18 cellular contexts compared by ENCODE assay signal in the genomic region with DNA sequence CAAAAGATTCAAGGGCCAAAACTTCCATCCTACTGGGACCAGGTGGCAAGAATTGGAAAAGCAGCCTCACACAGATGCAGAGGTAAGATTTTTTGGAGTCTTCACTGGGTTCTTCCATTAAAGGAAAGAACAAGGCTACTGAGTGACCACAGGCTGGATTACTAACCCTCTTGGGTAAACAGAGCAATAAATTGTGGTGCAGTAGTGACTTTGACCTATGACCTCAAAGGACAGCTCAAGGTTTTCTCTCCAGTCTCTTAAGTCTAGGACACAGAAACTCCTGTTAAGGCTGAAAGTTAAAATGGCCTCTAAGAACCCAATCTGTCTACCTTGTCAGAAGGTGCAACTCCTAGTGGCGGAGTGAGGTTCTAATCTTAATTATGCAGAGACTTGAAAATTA.
DNase-seq lines count a peak whose midpoint lies in the region; ATAC-seq and TF ChIP-seq lines count a peak whose summit lies in the region.
"Had no signal": no experiment of that assay in that cellular context is flagged by ENCODE, and none has a peak within 500 bp of the region (broad histone marks: within the 10 kb centered on the region; RNA-seq: fewer than 3 reads in every experiment).

No MANE protein-coding gene starts in this region.

- TF ChIP-seq POLR2A in spleen (IDR thresholded peaks at IDR 0.05) = no peak

- H3K9me3 Mint-ChIP-seq in WTC11 (peaks cover 6% of the 10 kb centered on the region; the same call in 1 of the 2 replicates), neural crest cell (peaks cover 4% of the 10 kb centered on the region), CD14-positive monocyte (peaks cover 0 to 3% (median 0%) of the 10 kb centered on the region in 7 donors)

- WGBS in spleen, 5 donors = 83 to 100% (median 91%) methylated on average over 1 of the region's 1 CpG

- ATAC-seq in WTC11 = peak; percentile 30; the same call in 1 of the 2 replicates

- H3K27me3 Mint-ChIP-seq in WTC11 (ENCODE audit: low read depth) (peaks cover 7% of the 10 kb centered on the region), neural crest cell (ENCODE audit: low read depth) (no peaks in the 10 kb centered on the region), CD14-positive monocyte (ENCODE audit: low read depth in 3 of 3) (peaks cover 0 to 3% (median 1%) of the 10 kb centered on the region in 3 donors)
- H3K27me3 Mint-ChIP-seq: B cell; CD4-positive, alpha-beta memory T cell had no signal

- peaks cover 12% of the 10 kb centered on the region for H3K36me3 Mint-ChIP-seq in WTC11
- no peaks in the 10 kb centered on the region for H3K36me3 Mint-ChIP-seq in neural crest cell (ENCODE audit: low read depth)
- H3K36me3 Mint-ChIP-seq in CD14-positive monocyte = no peaks in the 10 kb centered on the region
- H3K36me3 Mint-ChIP-seq: CD4-positive, alpha-beta memory T cell had no signal

- TF ChIP-seq CTCF in WTC11 (IDR thresholded peaks at IDR 0.05) (no peak), neural crest cell (conservative IDR thresholded peaks at IDR 0.05) (peak; percentile 22), spleen (IDR thresholded peaks at IDR 0.05 in 8 of 11, conservative IDR thresholded peaks at IDR 0.05 in 3 of 11) (no peak), CD14-positive monocyte (IDR thresholded peaks at IDR 0.05) (no peak)

- H3K36me3 ChIP-seq in spleen = no peaks in the 10 kb centered on the region

- H3K4me3 ChIP-seq in spleen = no peak overlapping the region

- H3K4me3 Mint-ChIP-seq in WTC11 (no peak overlapping the region), neural crest cell (no peak overlapping the region), CD14-positive monocyte (no peak overlapping the region)
- H3K4me3 Mint-ChIP-seq: B cell; CD4-positive, alpha-beta memory T cell; HFFc6 had no signal

- H3K4me1 Mint-ChIP-seq in WTC11 (peaks cover 28% of the 10 kb centered on the region), neural crest cell (no peaks in the 10 kb centered on the region), CD14-positive monocyte (no peaks in the 10 kb centered on the region)
- H3K4me1 Mint-ChIP-seq: B cell; CD4-positive, alpha-beta memory T cell had no signal

- H3K27me3 ChIP-seq in spleen (replicated peaks in 1 of 7) = no peaks in the 10 kb centered on the region

- intact Hi-C loops in spleen (cut with DNase I; ENCODE audit: low total_unique reads) = no loop called here
- intact Hi-C loops in CD14-positive monocyte (cut with micrococcal nuclease) = no loop called here

- peak; percentile 5 for DNase-seq in NCI-H82 (lab: John Stamatoyannopoulos, UW)
- no peak for DNase-seq in NCI-H82 treated with DMSO at 0.1 percent for 48 hours (lab: John Stamatoyannopoulos, UW; ENCODE audit: unreplicated experiment)
- peak; percentile 5 for DNase-seq in M059J (ENCODE audit: low read depth)
- no peak for DNase-seq in WTC11 (ENCODE audit: low spot score)
- DNase-seq in neural crest cell (ENCODE audit: low read depth, low spot score) = no peak
- DNase-seq in spleen = no peak
- DNase-seq in CD14-positive monocyte (ENCODE audit: low spot score) = no peak
- DNase-seq in AG20443 (ENCODE audit: low spot score) = no peak
- DNase-seq: ACHN; C1 segment of cervical spinal cord; CD4-positive, alpha-beta memory T cell; DMS79 treated with DMSO at 0.1 percent for 48 hours; EL; HCEC 1CT; HFFc6; IMR-90; KBM-7 had no signal

- H3K27ac Mint-ChIP-seq in WTC11 = no peak overlapping the region
- no peak overlapping the region for H3K27ac Mint-ChIP-seq in neural crest cell (ENCODE audit: unreplicated experiment)
- no peak overlapping the region for H3K27ac Mint-ChIP-seq in CD14-positive monocyte
- H3K27ac Mint-ChIP-seq: B cell; CD4-positive, alpha-beta memory T cell; HFFc6 had no signal

- POLR2A ChIA-PET in WTC11 (lab: Charles Lee) = no interaction called here

- CTCF ChIA-PET in WTC11 (lab: Charles Lee) = interaction anchor here (1.4 kb wide), 1 partner anchor 57 kb away, joined by 4 read pairs; no protein-coding TSS in a partner anchor

- H3K9me3 ChIP-seq in spleen = no peaks in the 10 kb centered on the region

- no peaks in the 10 kb centered on the region for H3K4me1 ChIP-seq in spleen

- H3K27ac ChIP-seq in spleen = no peak overlapping the region

TF ChIP-seq in WTC11, 78 proteins besides CTCF, POLR2A, EP300 and RAD21 (continues in another document):
- TF ChIP-seq TCF7 (CRISPR knock-in tag; IDR thresholded peaks at IDR 0.05; ENCODE audit: low read depth) (no peak), ZNF671 (CRISPR knock-in tag; IDR thresholded peaks at IDR 0.05) (no peak), GRHL2 (CRISPR knock-in tag; IDR thresholded peaks at IDR 0.05; ENCODE audit: insufficient replicate concordance, severe bottlenecking) (no peak), HMGA2 (CRISPR knock-in tag; IDR thresholded peaks at IDR 0.05) (no peak), ATF1 (CRISPR knock-in tag; IDR thresholded peaks at IDR 0.05) (no peak), EMX1 (CRISPR knock-in tag; IDR thresholded peaks at IDR 0.05) (no peak), ESRRA (CRISPR knock-in tag; IDR thresholded peaks at IDR 0.05; ENCODE audit: borderline replicate concordance) (no peak), ZNF138 (CRISPR knock-in tag; conservative IDR thresholded peaks at IDR 0.05) (no peak)
- TF ChIP-seq, protein P1, sequence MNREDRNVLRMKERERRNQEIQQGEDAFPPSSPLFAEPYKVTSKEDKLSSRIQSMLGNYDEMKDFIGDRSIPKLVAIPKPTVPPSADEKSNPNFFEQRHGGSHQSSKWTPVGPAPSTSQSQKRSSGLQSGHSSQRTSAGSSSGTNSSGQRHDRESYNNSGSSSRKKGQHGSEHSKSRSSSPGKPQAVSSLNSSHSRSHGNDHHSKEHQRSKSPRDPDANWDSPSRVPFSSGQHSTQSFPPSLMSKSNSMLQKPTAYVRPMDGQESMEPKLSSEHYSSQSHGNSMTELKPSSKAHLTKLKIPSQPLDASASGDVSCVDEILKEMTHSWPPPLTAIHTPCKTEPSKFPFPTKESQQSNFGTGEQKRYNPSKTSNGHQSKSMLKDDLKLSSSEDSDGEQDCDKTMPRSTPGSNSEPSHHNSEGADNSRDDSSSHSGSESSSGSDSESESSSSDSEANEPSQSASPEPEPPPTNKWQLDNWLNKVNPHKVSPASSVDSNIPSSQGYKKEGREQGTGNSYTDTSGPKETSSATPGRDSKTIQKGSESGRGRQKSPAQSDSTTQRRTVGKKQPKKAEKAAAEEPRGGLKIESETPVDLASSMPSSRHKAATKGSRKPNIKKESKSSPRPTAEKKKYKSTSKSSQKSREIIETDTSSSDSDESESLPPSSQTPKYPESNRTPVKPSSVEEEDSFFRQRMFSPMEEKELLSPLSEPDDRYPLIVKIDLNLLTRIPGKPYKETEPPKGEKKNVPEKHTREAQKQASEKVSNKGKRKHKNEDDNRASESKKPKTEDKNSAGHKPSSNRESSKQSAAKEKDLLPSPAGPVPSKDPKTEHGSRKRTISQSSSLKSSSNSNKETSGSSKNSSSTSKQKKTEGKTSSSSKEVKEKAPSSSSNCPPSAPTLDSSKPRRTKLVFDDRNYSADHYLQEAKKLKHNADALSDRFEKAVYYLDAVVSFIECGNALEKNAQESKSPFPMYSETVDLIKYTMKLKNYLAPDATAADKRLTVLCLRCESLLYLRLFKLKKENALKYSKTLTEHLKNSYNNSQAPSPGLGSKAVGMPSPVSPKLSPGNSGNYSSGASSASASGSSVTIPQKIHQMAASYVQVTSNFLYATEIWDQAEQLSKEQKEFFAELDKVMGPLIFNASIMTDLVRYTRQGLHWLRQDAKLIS (CRISPR knock-in tag; IDR thresholded peaks at IDR 0.05; ENCODE audit: borderline replicate concordance) = no peak
- TF ChIP-seq, protein P2, sequence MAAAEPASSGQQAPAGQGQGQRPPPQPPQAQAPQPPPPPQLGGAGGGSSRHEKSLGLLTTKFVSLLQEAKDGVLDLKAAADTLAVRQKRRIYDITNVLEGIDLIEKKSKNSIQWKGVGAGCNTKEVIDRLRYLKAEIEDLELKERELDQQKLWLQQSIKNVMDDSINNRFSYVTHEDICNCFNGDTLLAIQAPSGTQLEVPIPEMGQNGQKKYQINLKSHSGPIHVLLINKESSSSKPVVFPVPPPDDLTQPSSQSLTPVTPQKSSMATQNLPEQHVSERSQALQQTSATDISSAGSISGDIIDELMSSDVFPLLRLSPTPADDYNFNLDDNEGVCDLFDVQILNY (CRISPR knock-in tag; IDR thresholded peaks at IDR 0.05) = no peak
- TF ChIP-seq, protein P3, sequence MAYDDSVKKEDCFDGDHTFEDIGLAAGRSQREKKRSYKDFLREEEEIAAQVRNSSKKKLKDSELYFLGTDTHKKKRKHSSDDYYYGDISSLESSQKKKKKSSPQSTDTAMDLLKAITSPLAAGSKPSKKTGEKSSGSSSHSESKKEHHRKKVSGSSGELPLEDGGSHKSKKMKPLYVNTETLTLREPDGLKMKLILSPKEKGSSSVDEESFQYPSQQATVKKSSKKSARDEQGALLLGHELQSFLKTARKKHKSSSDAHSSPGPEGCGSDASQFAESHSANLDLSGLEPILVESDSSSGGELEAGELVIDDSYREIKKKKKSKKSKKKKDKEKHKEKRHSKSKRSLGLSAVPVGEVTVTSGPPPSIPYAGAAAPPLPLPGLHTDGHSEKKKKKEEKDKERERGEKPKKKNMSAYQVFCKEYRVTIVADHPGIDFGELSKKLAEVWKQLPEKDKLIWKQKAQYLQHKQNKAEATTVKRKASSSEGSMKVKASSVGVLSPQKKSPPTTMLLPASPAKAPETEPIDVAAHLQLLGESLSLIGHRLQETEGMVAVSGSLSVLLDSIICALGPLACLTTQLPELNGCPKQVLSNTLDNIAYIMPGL (CRISPR knock-in tag; IDR thresholded peaks at IDR 0.05) = no peak

Comparison
In these comparisons a context has a peak if more than half of its experiments do, and no peak if none do; other contexts are left out.
1. DNase-seq: peak in NCI-H82 (single experiment) and M059J (single experiment); none in NCI-H82 treated with DMSO at 0.1 percent for 48 hours (single experiment), WTC11 (single experiment), neural crest cell (single experiment), spleen (single experiment), CD14-positive monocyte (single experiment) and AG20443 (single experiment).